Comparison of ENCODE assay signal across 10 cellular contexts in the genomic region with DNA sequence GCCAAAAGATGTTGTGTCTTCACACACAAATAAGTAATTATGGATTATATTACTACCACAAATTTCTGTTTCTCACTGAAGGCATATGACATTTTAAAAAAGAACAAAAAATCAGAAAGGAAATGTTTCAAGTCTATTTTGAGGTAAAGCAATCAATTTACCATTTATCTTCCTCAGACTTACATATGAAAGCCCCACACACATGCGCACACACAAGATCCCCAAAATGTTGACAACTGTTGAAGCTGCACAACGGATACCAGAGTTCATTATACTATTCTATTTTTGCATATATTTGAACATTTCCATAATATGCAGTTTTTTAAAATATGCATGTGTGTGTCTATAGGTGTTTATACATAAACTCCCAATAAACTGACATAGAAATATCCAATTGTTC. TPM values are rescaled to one million over a fixed set of nuclear protein-coding genes. Genes with fewer than 3 reads are reported as not detected.
DNase-seq lines count a peak whose midpoint lies in the region; ATAC-seq, FAIRE-seq and TF ChIP-seq lines count a peak whose summit lies in the region.
"Had no signal": no experiment of that assay in that cellular context is flagged by ENCODE, and none has a peak within 500 bp of the region (broad histone marks: within the 10 kb centered on the region; RNA-seq: fewer than 3 reads in every experiment).

No MANE protein-coding gene starts in this region.

- no peaks in the 10 kb centered on the region for H3K9me3 Mint-ChIP-seq in natural killer cell

- H3K9ac ChIP-seq in ES-I3 (ENCODE audit: low read depth, low read length) (peak overlapping the region; percentile 81; the same call in 1 of the 2 replicates), Karpas-422 (ENCODE audit: low read length) (peak overlapping the region; percentile 96), K562 (ENCODE audit: insufficient read depth in 1 of 2, low read depth in 2 of 2, low read length in 2 of 2) (peak overlapping the region in 1 of 2 experiments; percentile 95; a peak in 1 of 4 replicates)
- H3K9ac ChIP-seq: parathyroid adenoma had no signal

- TF ChIP-seq RAD21 in K562 (CRISPR knock-in tag; conservative IDR thresholded peaks at IDR 0.05 in 1 of 2, IDR thresholded peaks at IDR 0.05 in 1 of 2) = no peak

- no peaks in the 10 kb centered on the region for H3K9me2 ChIP-seq in Karpas-422 (replicated peaks; ENCODE audit: insufficient read depth, low read length)

- H3K79me2 ChIP-seq in Karpas-422 (ENCODE audit: low read length) (peaks cover 72% of the 10 kb centered on the region), K562 (ENCODE audit: control insufficient read depth, insufficient read depth, low read length) (peaks cover 84% of the 10 kb centered on the region)
- H3K79me2 ChIP-seq: parathyroid adenoma had no signal

- POLR2A ChIA-PET in K562 (lab: Yijun Ruan, JAX) = interaction anchor here (0.7 to 2.1 kb wide), 2 partner anchors 17 to 205 kb away, joined by 3 to 4 read pairs; no protein-coding TSS in a partner anchor

- BruUV-seq in K562 (replicated peaks; lab: Mats Ljungman, UMichigan) = no TSS peak

- no peaks in the 10 kb centered on the region for H3K36me3 Mint-ChIP-seq in natural killer cell

- intact Hi-C loops in K562 (cut with micrococcal nuclease) (loop anchor here (2.0 to 10.0 kb wide), 3 partner anchors 68 to 698 kb away; partner anchors contain the start of gene RPS3A), natural killer cell (cut with micrococcal nuclease) (no loop called here)

- in situ Hi-C loops in K562 (cut with MboI) = no loop called here

- no peaks in the 10 kb centered on the region for H4K20me1 ChIP-seq in Karpas-422 (ENCODE audit: insufficient read depth, low read depth, low read length)
- no peaks in the 10 kb centered on the region for H4K20me1 ChIP-seq in K562 (replicated peaks; ENCODE audit: control insufficient read depth, insufficient read depth, low read length)

- CTCF ChIA-PET in K562 (lab: Yijun Ruan, JAX; ENCODE audit: low intra/inter-chr PET ratio) = no interaction called here

- 13% methylated on average over 2 of the region's 2 CpGs for WGBS in K562 (ENCODE audit: insufficient coverage, low coverage, missing lambda C conversion rate)

- no peaks in the 10 kb centered on the region for H3K4me1 ChIP-seq in ES-I3 (ENCODE audit: insufficient read depth, low read length)
- H3K4me1 ChIP-seq in Karpas-422 (ENCODE audit: low read length) = peaks cover 24% of the 10 kb centered on the region
- peaks cover 0 to 17% of the 10 kb centered on the region in 2 experiments; a peak in 2 of 5 replicates for H3K4me1 ChIP-seq in K562 (replicated peaks in 1 of 2; ENCODE audit: control insufficient read depth in 2 of 2, insufficient read depth in 2 of 2, low read length in 2 of 2)
- H3K4me1 ChIP-seq: parathyroid adenoma had no signal

- H3K4me2 ChIP-seq in Karpas-422 (ENCODE audit: low read depth, low read length, poor library complexity, severe bottlenecking) (peak overlapping the region; percentile 95), K562 (ENCODE audit: insufficient read depth, low read length) (peak overlapping the region; percentile 95)

- no peak for TF ChIP-seq EP300 in K562 (IDR thresholded peaks at IDR 0.05; ENCODE audit: low read length)

- no peaks in the 10 kb centered on the region for H3K27me3 ChIP-seq in Karpas-422 (ENCODE audit: low read length)
- no peaks in the 10 kb centered on the region for H3K27me3 ChIP-seq in K562 (ENCODE audit: control insufficient read depth in 2 of 2, insufficient read depth in 2 of 2, low read length in 2 of 2)

- ATAC-seq in K562 (no peak), natural killer cell (no peak), GM19035 (IDR thresholded peaks at IDR 0.05; ENCODE audit: unreplicated experiment) (no peak), HG03025 (IDR thresholded peaks at IDR 0.05; ENCODE audit: low FRiP score, unreplicated experiment) (no peak)

- H3K27me3 Mint-ChIP-seq in natural killer cell (ENCODE audit: low read depth in 2 of 2) = no peaks in the 10 kb centered on the region

- H3K27ac Mint-ChIP-seq in natural killer cell = peak overlapping the region; percentile 63 to 70

- no peaks in the 10 kb centered on the region; the same call in 1 of the 2 replicates for H3K36me3 ChIP-seq in ES-I3 (ENCODE audit: insufficient read depth, low read length)
- H3K36me3 ChIP-seq in Karpas-422 (ENCODE audit: insufficient read depth, low read length) = peaks cover 17% of the 10 kb centered on the region; the same call in 1 of the 2 replicates
- peaks cover 28% of the 10 kb centered on the region; the same call in 1 of the 3 replicates for H3K36me3 ChIP-seq in K562 (ENCODE audit: control insufficient read depth, insufficient read depth, low read length)

- DNase-seq in Karpas-422 (peak; percentile 47), K562 (ENCODE audit: extremely low read depth in 1 of 4, low spot score in 3 of 4) (no peak), natural killer cell (no peak), NCI-H1417 (lab: John Stamatoyannopoulos, UW) (no peak)
- DNase-seq: NCI-H446 treated with DMSO at 0.1 percent for 48 hours; stimulated activated CD4-positive, alpha-beta T cell treated with anti-CD3 and anti-CD28 coated beads, Interleukin-2, amount 100 ng/mL, for 48 hours had no signal

- no peak overlapping the region; the same call in 1 of the 2 replicates for H3K27ac ChIP-seq in Karpas-422 (ENCODE audit: low read length)
- no peak overlapping the region for H3K27ac ChIP-seq in K562 (ENCODE audit: extremely low read depth, low read depth, low read length)
- H3K27ac ChIP-seq: parathyroid adenoma had no signal

- H3K4me3 Mint-ChIP-seq in natural killer cell = peak overlapping the region; percentile 100

- no peaks in the 10 kb centered on the region for H3K9me1 ChIP-seq in K562 (ENCODE audit: control insufficient read depth, insufficient read depth, low read length)

- no peak for TF ChIP-seq CTCF in K562 (IDR thresholded peaks at IDR 0.05 in 2 of 3, conservative IDR thresholded peaks at IDR 0.05 in 1 of 3; ENCODE audit: insufficient read depth in 2 of 3, low read depth in 1 of 3, low read length in 3 of 3)
- TF ChIP-seq CTCF in natural killer cell (IDR thresholded peaks at IDR 0.05) = no peak

- no peak for TF ChIP-seq POLR2A in K562 (conservative IDR thresholded peaks at IDR 0.05)

- H3K4me3 ChIP-seq in Karpas-422 (ENCODE audit: low read length) (peak overlapping the region; percentile 80), K562 (peak overlapping the region; percentile 98)

- H3K4me1 Mint-ChIP-seq in natural killer cell = peaks cover 37 to 40% of the 10 kb centered on the region in 2 donors

- no peak for FAIRE-seq in K562 (lab: Jason Lieb, UNC)

- no peaks in the 10 kb centered on the region for H3K9me3 ChIP-seq in ES-I3 (ENCODE audit: control insufficient read depth, insufficient read depth, low read length)
- H3K9me3 ChIP-seq in Karpas-422 (ENCODE audit: low read length) = no peaks in the 10 kb centered on the region
- H3K9me3 ChIP-seq in K562 (replicated peaks; ENCODE audit: control insufficient read depth, insufficient read depth, low read depth, low read length) = no peaks in the 10 kb centered on the region; the same call in 1 of the 2 replicates

- H2AFZ ChIP-seq in Karpas-422 (ENCODE audit: low read length) (no peak overlapping the region), K562 (ENCODE audit: low read depth, low read length) (no peak overlapping the region)
- H2AFZ ChIP-seq: parathyroid adenoma had no signal

TF ChIP-seq in K562, 482 proteins besides CTCF, POLR2A, EP300 and RAD21:
- TF ChIP-seq SREBF1 (IDR thresholded peaks at IDR 0.05; ENCODE audit: borderline replicate concordance, low read depth, low read length) (no peak), MEIS2 (IDR thresholded peaks at IDR 0.05; ENCODE audit: partially characterized antibody) (peak; percentile 8), TFAM (CRISPR knock-in tag; conservative IDR thresholded peaks at IDR 0.05) (no peak), RFX7 (CRISPR knock-in tag; IDR thresholded peaks at IDR 0.05) (no peak), NRF1 (conservative IDR thresholded peaks at IDR 0.05 in 1 of 2, IDR thresholded peaks at IDR 0.05 in 1 of 2) (peak; percentile 63 to 71)
- TF ChIP-seq, protein P1, sequence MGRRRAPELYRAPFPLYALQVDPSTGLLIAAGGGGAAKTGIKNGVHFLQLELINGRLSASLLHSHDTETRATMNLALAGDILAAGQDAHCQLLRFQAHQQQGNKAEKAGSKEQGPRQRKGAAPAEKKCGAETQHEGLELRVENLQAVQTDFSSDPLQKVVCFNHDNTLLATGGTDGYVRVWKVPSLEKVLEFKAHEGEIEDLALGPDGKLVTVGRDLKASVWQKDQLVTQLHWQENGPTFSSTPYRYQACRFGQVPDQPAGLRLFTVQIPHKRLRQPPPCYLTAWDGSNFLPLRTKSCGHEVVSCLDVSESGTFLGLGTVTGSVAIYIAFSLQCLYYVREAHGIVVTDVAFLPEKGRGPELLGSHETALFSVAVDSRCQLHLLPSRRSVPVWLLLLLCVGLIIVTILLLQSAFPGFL (CRISPR knock-in tag; IDR thresholded peaks at IDR 0.05) = 0 out of 2 replicates have a peak, but pooled peaks have one; percentile 7

RNA-seq across cellular contexts. Expression of gene LRBA, which starts 2.7 kb away (rescaled TPM):
- 113 and 131 TPM in 2 replicates for total RNA-seq in Karpas-422 (2014; rRNA removed; shearing (Covaris generic); ENCODE audit: low replicate concordance)
- 104 and 363 TPM in 2 replicates for total RNA-seq in K562 (2011; cell fraction: chromatin; rRNA removed; ENCODE audit: low replicate concordance)
- 53.9 and 87.2 TPM in 2 replicates for total RNA-seq in K562 (2011; cell fraction: nucleolus; rRNA removed)
- 148 and 201 TPM in 2 replicates for total RNA-seq in K562 (2011; cell fraction: nucleoplasm; rRNA removed)
- total RNA-seq in K562 (2014; rRNA removed) (55.5 and 60.2 TPM in 2 replicates), K562 (2014; rRNA removed; fragmentation: Illumina TruSeq; extraction: Trizol) (88.7 and 92.7 TPM in 2 replicates), K562 (2015; rRNA removed; fragmentation: Illumina TruSeq; extraction: Trizol) (82.6 and 87.3 TPM in 2 replicates), K562 (2021) (63.0 and 65.9 TPM in 2 replicates), natural killer cell (10 to 100 TPM; 72.1 to 87.6 (median 83.1) TPM)
- polyA plus RNA-seq in K562 (2011; rRNA removed) (36.8 and 46.1 TPM in 2 replicates), K562 (2014; fragmentation: Illumina TruSeq; extraction: Trizol) (46.8 and 59.7 TPM in 2 replicates), K562 (2014; fragmentation: Nextera tagmentation; extraction: Ambion mirVana) (10 to 100 TPM; 24.2 to 32.1 TPM), K562 (2014; rRNA removed) (31.9 and 34.4 TPM in 2 replicates)
- polyA plus RNA-seq in K562 (2011; cell fraction: cytosol; rRNA removed) = 29.9 and 41.2 TPM in 2 replicates
- 32.0 and 38.6 TPM in 2 replicates for polyA plus RNA-seq in K562 (2011; cell fraction: nucleus; rRNA removed)
- polyA plus RNA-seq in K562 (2012) = 42.7 and 50.5 TPM in 2 replicates
- 341 and 347 TPM in 2 replicates for polyA minus RNA-seq in K562 (2011; rRNA and poly(A)+ RNA removed)
- polyA minus RNA-seq in K562 (2011; cell fraction: cytosol; rRNA and poly(A)+ RNA removed) = 82.8 and 105 TPM in 2 replicates
- 202 and 311 TPM in 2 replicates for polyA minus RNA-seq in K562 (2011; cell fraction: nucleus; rRNA and poly(A)+ RNA removed)
